Comparison of ENCODE assay signal across 10 cellular contexts in genomic region chr1:153032677-153033308, GRCh38. TPM values are rescaled to one million over a fixed set of nuclear protein-coding genes. Genes with fewer than 3 reads are reported as not detected.
DNase-seq lines count a peak whose midpoint lies in the region; ATAC-seq, FAIRE-seq and TF ChIP-seq lines count a peak whose summit lies in the region.
"Had no signal": no experiment of that assay in that cellular context is flagged by ENCODE, and none has a peak within 500 bp of the region (broad histone marks: within the 10 kb centered on the region; RNA-seq: fewer than 3 reads in every experiment).

No MANE protein-coding gene starts in this region.

- peak; percentile 75 for ATAC-seq in HepG2
- ATAC-seq in GM18498 (IDR thresholded peaks at IDR 0.05; ENCODE audit: unreplicated experiment) = no peak
- ATAC-seq in gastroesophageal sphincter = no peak
- ATAC-seq in GM18861 (IDR thresholded peaks at IDR 0.05; ENCODE audit: unreplicated experiment) = no peak

- no peak for FAIRE-seq in HepG2 (lab: Jason Lieb, UNC)

- no peak overlapping the region for H3K9ac ChIP-seq in HepG2 (ENCODE audit: insufficient read depth, low read depth, low read length)

- H3K27me3 ChIP-seq in adrenal gland (no peaks in the 10 kb centered on the region), HepG2 (ENCODE audit: control insufficient read depth in 1 of 2, insufficient read depth in 2 of 2, low read length in 2 of 2) (no peaks in the 10 kb centered on the region), gastroesophageal sphincter (no peaks in the 10 kb centered on the region)

- in situ Hi-C loops in HepG2 (cut with HindIII; ENCODE audit: extremely low pct_ligation_motif_present, low pct_unique_long_range_greater_than_20kb) = no loop called here

- no TSS peak for BruUV-seq in HepG2 (replicated peaks; lab: Mats Ljungman, UMichigan)

- H3K4me2 ChIP-seq in HepG2 (ENCODE audit: low read depth, low read length) = no peak overlapping the region

- TF ChIP-seq POLR2A in adrenal gland (IDR thresholded peaks at IDR 0.05) = no peak
- no peak for TF ChIP-seq POLR2A in HepG2 (IDR thresholded peaks at IDR 0.05; ENCODE audit: insufficient read depth in 1 of 2, low read depth in 2 of 2, low read length in 2 of 2)
- no peak for TF ChIP-seq POLR2A in gastroesophageal sphincter (IDR thresholded peaks at IDR 0.05)

- 32 to 56% (median 43%) methylated on average over 3 of the region's 3 CpGs for WGBS in adrenal gland, 4 donors
- WGBS in HepG2 (ENCODE audit: low lambda C conversion rate) = 11% methylated on average over 3 of the region's 3 CpGs
- 16 to 38% methylated on average over 2 to 3 of the region's 3 CpGs for WGBS in gastroesophageal sphincter (ENCODE audit: low coverage in 1 of 2), 2 donors

- H4K20me1 ChIP-seq in HepG2 (ENCODE audit: insufficient read depth, low read length) = no peaks in the 10 kb centered on the region

- intact Hi-C loops in adrenal gland (cut with DNase I) (no loop called here), HepG2 (cut with micrococcal nuclease; ENCODE audit: unreplicated experiment) (no loop called here)

- peak in 3 of 6 experiments; percentile 11 to 26 (median 19) for TF ChIP-seq CTCF in adrenal gland (IDR thresholded peaks at IDR 0.05)
- peak; percentile 53 for TF ChIP-seq CTCF in HepG2 (CRISPR knock-in tag; IDR thresholded peaks at IDR 0.05)
- no peak for TF ChIP-seq CTCF in gastroesophageal sphincter (IDR thresholded peaks at IDR 0.05)

- POLR2A ChIA-PET in HepG2 (lab: Yijun Ruan, JAX) = no interaction called here

- H3K36me3 ChIP-seq in adrenal gland (replicated peaks in 1 of 2) (no peaks in the 10 kb centered on the region), HepG2 (replicated peaks in 1 of 2; ENCODE audit: control insufficient read depth in 1 of 2, insufficient read depth in 2 of 2, low read length in 2 of 2) (no peaks in the 10 kb centered on the region), gastroesophageal sphincter (no peaks in the 10 kb centered on the region)

- peak; percentile 89 for DNase-seq in COLO829 (ENCODE audit: low spot score)
- peak; percentile 90 for DNase-seq in HT1080 (ENCODE audit: low read depth)
- peak in 6 of 7 donors; percentile 16 to 47 (median 42) for DNase-seq in adrenal gland
- peak; percentile 33 for DNase-seq in HepG2 (ENCODE audit: low spot score)
- DNase-seq in KG1 (lab: John Stamatoyannopoulos, UW) = no peak
- DNase-seq: stimulated activated CD4-positive, alpha-beta T cell treated with anti-CD3 and anti-CD28 coated beads, Interleukin-4, amount 100 ng/mL, for 24 hours had no signal

- H2AFZ ChIP-seq in HepG2 (ENCODE audit: low read length) = no peak overlapping the region

- TF ChIP-seq RAD21 in HepG2 (CRISPR knock-in tag; IDR thresholded peaks at IDR 0.05) = no peak

- CTCF ChIA-PET in HepG2 (lab: Yijun Ruan, JAX; ENCODE audit: low intra/inter-chr PET ratio, low total read pairs) = no interaction called here

- H3K27ac ChIP-seq in adrenal gland (no peak overlapping the region), HepG2 (ENCODE audit: extremely low read length, insufficient read depth, low read length) (no peak overlapping the region), gastroesophageal sphincter (no peak overlapping the region)

- H3K9me3 ChIP-seq in adrenal gland (replicated peaks in 1 of 3) (no peaks in the 10 kb centered on the region), HepG2 (ENCODE audit: low read length) (no peaks in the 10 kb centered on the region), gastroesophageal sphincter (no peaks in the 10 kb centered on the region)

- no peaks in the 10 kb centered on the region for H3K79me2 ChIP-seq in HepG2 (ENCODE audit: insufficient read depth, low read length)

- H3K4me1 ChIP-seq in adrenal gland (replicated peaks in 1 of 2) (no peaks in the 10 kb centered on the region), HepG2 (ENCODE audit: insufficient read depth, low read length) (no peaks in the 10 kb centered on the region), gastroesophageal sphincter (no peaks in the 10 kb centered on the region)

- TF ChIP-seq EP300 in HepG2 (IDR thresholded peaks at IDR 0.05; ENCODE audit: low read depth in 2 of 2, low read length in 2 of 2) = no peak
- no peak for TF ChIP-seq EP300 in HepG2 (CRISPR knock-in tag; IDR thresholded peaks at IDR 0.05; ENCODE audit: borderline replicate concordance)
- no peak for TF ChIP-seq EP300 in gastroesophageal sphincter (IDR thresholded peaks at IDR 0.05)

- H3K4me3 ChIP-seq in adrenal gland = no peak overlapping the region
- H3K4me3 ChIP-seq in HepG2 (replicated peaks in 1 of 3; ENCODE audit: insufficient read depth in 1 of 3, low read depth in 2 of 3, low read length in 3 of 3) = no peak overlapping the region
- H3K4me3 ChIP-seq in gastroesophageal sphincter = no peak overlapping the region

RNA-seq across cellular contexts. Expression of gene SPRR1B, which starts 1.8 kb away (rescaled TPM):
- not detected in 2 replicates for total RNA-seq in HT1080 (2014; rRNA removed; shearing (Covaris generic))
- polyA plus RNA-seq in HT1080 (2015; cell fraction: cytosol; rRNA removed) = not detected in 2 replicates
- not detected in 2 replicates for polyA plus RNA-seq in HT1080 (2015; cell fraction: nucleus; rRNA removed)
- total RNA-seq in adrenal gland (under 1 TPM in 1 of 8 donors, not detected in 7; 0.74 TPM), HepG2 (2016; rRNA removed; fragmentation: Illumina TruSeq; extraction: Trizol) (not detected in 2 replicates), gastroesophageal sphincter (10 to 100 TPM in 2 of 4 donors, not detected in 2; 15.1 to 30.0 TPM)
- polyA plus RNA-seq in adrenal gland (under 1 TPM in 2 of 3 donors, not detected in 1; 0.74 to 0.80 TPM), HepG2 (2011; rRNA removed) (not detected in 2 replicates)
- total RNA-seq in HepG2 (2016; cell fraction: cytosol; rRNA removed; fragmentation: Illumina TruSeq; extraction: Trizol; ENCODE audit: low read depth) = not detected in 2 replicates
- not detected in 2 replicates for total RNA-seq in HepG2 (2016; cell fraction: insoluble cytoplasmic fraction; rRNA removed; fragmentation: Illumina TruSeq; extraction: Trizol)
- not detected in 2 replicates for total RNA-seq in HepG2 (2016; cell fraction: membrane; rRNA removed; fragmentation: Illumina TruSeq; extraction: Trizol)
- total RNA-seq in HepG2 (2016; cell fraction: nucleus; rRNA removed; fragmentation: Illumina TruSeq; extraction: Trizol) = not detected in 2 replicates
- not detected in 2 replicates for polyA plus RNA-seq in HepG2 (2011; cell fraction: cytosol; rRNA removed)
- not detected in 2 replicates for polyA plus RNA-seq in HepG2 (2011; cell fraction: nucleus; rRNA removed)
- not detected in 2 replicates for polyA plus RNA-seq in HepG2 (2012)
- not detected in 2 replicates for polyA plus RNA-seq in HepG2 (2016; cell fraction: cytosol; fragmentation: Illumina TruSeq; extraction: Trizol; ENCODE audit: low read depth)
- polyA plus RNA-seq in HepG2 (2016; cell fraction: insoluble cytoplasmic fraction; fragmentation: Illumina TruSeq; extraction: Trizol; ENCODE audit: low read depth) = not detected in 2 replicates
- polyA plus RNA-seq in HepG2 (2016; cell fraction: membrane; fragmentation: Illumina TruSeq; extraction: Trizol; ENCODE audit: low read depth) = not detected in 2 replicates
- not detected in 2 replicates for polyA plus RNA-seq in HepG2 (2016; cell fraction: nucleus; fragmentation: Illumina TruSeq; extraction: Trizol; ENCODE audit: insufficient read depth, low read depth)
- polyA minus RNA-seq in HepG2 (2011; rRNA and poly(A)+ RNA removed; ENCODE audit: low replicate concordance) = not detected in 2 replicates
- not detected in 2 replicates for polyA minus RNA-seq in HepG2 (2011; cell fraction: cytosol; rRNA and poly(A)+ RNA removed)
- not detected in 2 replicates for polyA minus RNA-seq in HepG2 (2011; cell fraction: nucleus; rRNA and poly(A)+ RNA removed)
- total RNA-seq: glomerular endothelial cell had no signal

RNA-seq across cellular contexts. Expression of gene SPRR2D, which starts 8.1 kb away (rescaled TPM):
- 1.5 TPM in 1 of 2 replicates, not detected in the other for total RNA-seq in HT1080 (2014; rRNA removed; shearing (Covaris generic))
- polyA plus RNA-seq in HT1080 (2015; cell fraction: cytosol; rRNA removed) = 0.62 and 0.91 TPM in 2 replicates
- not detected in 2 replicates for polyA plus RNA-seq in HT1080 (2015; cell fraction: nucleus; rRNA removed)
- total RNA-seq in adrenal gland (not detected), HepG2 (2016; rRNA removed; fragmentation: Illumina TruSeq; extraction: Trizol) (not detected in 2 replicates), gastroesophageal sphincter (10 to 100 TPM in 2 of 4 donors, 1 to 10 TPM in 1, not detected in 1; 1.2 to 22.4 (median 10.6) TPM)
- polyA plus RNA-seq in adrenal gland (under 1 TPM in 2 of 3 donors, not detected in 1; 0.71 to 0.88 TPM), HepG2 (2011; rRNA removed) (not detected in 2 replicates)
- total RNA-seq in HepG2 (2016; cell fraction: cytosol; rRNA removed; fragmentation: Illumina TruSeq; extraction: Trizol; ENCODE audit: low read depth) = not detected in 2 replicates
- total RNA-seq in HepG2 (2016; cell fraction: insoluble cytoplasmic fraction; rRNA removed; fragmentation: Illumina TruSeq; extraction: Trizol) = not detected in 2 replicates
- not detected in 2 replicates for total RNA-seq in HepG2 (2016; cell fraction: membrane; rRNA removed; fragmentation: Illumina TruSeq; extraction: Trizol)
- not detected in 2 replicates for total RNA-seq in HepG2 (2016; cell fraction: nucleus; rRNA removed; fragmentation: Illumina TruSeq; extraction: Trizol)
- polyA plus RNA-seq in HepG2 (2011; cell fraction: cytosol; rRNA removed) = not detected in 2 replicates
- polyA plus RNA-seq in HepG2 (2011; cell fraction: nucleus; rRNA removed) = not detected in 2 replicates
- not detected in 2 replicates for polyA plus RNA-seq in HepG2 (2012)
- not detected in 2 replicates for polyA plus RNA-seq in HepG2 (2016; cell fraction: cytosol; fragmentation: Illumina TruSeq; extraction: Trizol; ENCODE audit: low read depth)
- polyA plus RNA-seq in HepG2 (2016; cell fraction: insoluble cytoplasmic fraction; fragmentation: Illumina TruSeq; extraction: Trizol; ENCODE audit: low read depth) = not detected in 2 replicates
- polyA plus RNA-seq in HepG2 (2016; cell fraction: membrane; fragmentation: Illumina TruSeq; extraction: Trizol; ENCODE audit: low read depth) = not detected in 2 replicates
- polyA plus RNA-seq in HepG2 (2016; cell fraction: nucleus; fragmentation: Illumina TruSeq; extraction: Trizol; ENCODE audit: insufficient read depth, low read depth) = not detected in 2 replicates
- not detected in 2 replicates for polyA minus RNA-seq in HepG2 (2011; rRNA and poly(A)+ RNA removed; ENCODE audit: low replicate concordance)
- polyA minus RNA-seq in HepG2 (2011; cell fraction: cytosol; rRNA and poly(A)+ RNA removed) = not detected in 2 replicates
- not detected in 2 replicates for polyA minus RNA-seq in HepG2 (2011; cell fraction: nucleus; rRNA and poly(A)+ RNA removed)
- total RNA-seq: glomerular endothelial cell had no signal

RNA-seq across cellular contexts. Expression of gene SPRR2A, which starts 24.5 kb away (rescaled TPM):
- total RNA-seq in HT1080 (2014; rRNA removed; shearing (Covaris generic)) = not detected in 2 replicates
- not detected in 2 replicates for polyA plus RNA-seq in HT1080 (2015; cell fraction: cytosol; rRNA removed)
- polyA plus RNA-seq in HT1080 (2015; cell fraction: nucleus; rRNA removed) = not detected in 2 replicates
- total RNA-seq in adrenal gland = not detected
- polyA plus RNA-seq in adrenal gland = under 1 TPM in 2 of 3 donors, not detected in 1; 0.97 to 0.98 TPM
- not detected in 2 replicates for total RNA-seq in HepG2 (2016; rRNA removed; fragmentation: Illumina TruSeq; extraction: Trizol)
- not detected in 2 replicates for total RNA-seq in HepG2 (2016; cell fraction: cytosol; rRNA removed; fragmentation: Illumina TruSeq; extraction: Trizol; ENCODE audit: low read depth)
- total RNA-seq in HepG2 (2016; cell fraction: insoluble cytoplasmic fraction; rRNA removed; fragmentation: Illumina TruSeq; extraction: Trizol) = not detected in 2 replicates
- not detected in 2 replicates for total RNA-seq in HepG2 (2016; cell fraction: membrane; rRNA removed; fragmentation: Illumina TruSeq; extraction: Trizol)
- not detected in 2 replicates for total RNA-seq in HepG2 (2016; cell fraction: nucleus; rRNA removed; fragmentation: Illumina TruSeq; extraction: Trizol)
- not detected in 2 replicates for polyA plus RNA-seq in HepG2 (2011; rRNA removed)
- polyA plus RNA-seq in HepG2 (2011; cell fraction: cytosol; rRNA removed) = not detected in 2 replicates
- polyA plus RNA-seq in HepG2 (2011; cell fraction: nucleus; rRNA removed) = not detected in 2 replicates
- not detected in 2 replicates for polyA plus RNA-seq in HepG2 (2012)
- polyA plus RNA-seq in HepG2 (2016; cell fraction: cytosol; fragmentation: Illumina TruSeq; extraction: Trizol; ENCODE audit: low read depth) = not detected in 2 replicates
- not detected in 2 replicates for polyA plus RNA-seq in HepG2 (2016; cell fraction: insoluble cytoplasmic fraction; fragmentation: Illumina TruSeq; extraction: Trizol; ENCODE audit: low read depth)
- polyA plus RNA-seq in HepG2 (2016; cell fraction: membrane; fragmentation: Illumina TruSeq; extraction: Trizol; ENCODE audit: low read depth) = not detected in 2 replicates
- not detected in 2 replicates for polyA plus RNA-seq in HepG2 (2016; cell fraction: nucleus; fragmentation: Illumina TruSeq; extraction: Trizol; ENCODE audit: insufficient read depth, low read depth)
- polyA minus RNA-seq in HepG2 (2011; rRNA and poly(A)+ RNA removed; ENCODE audit: low replicate concordance) = not detected in 2 replicates
- polyA minus RNA-seq in HepG2 (2011; cell fraction: cytosol; rRNA and poly(A)+ RNA removed) = not detected in 2 replicates
- not detected in 2 replicates for polyA minus RNA-seq in HepG2 (2011; cell fraction: nucleus; rRNA and poly(A)+ RNA removed)
- 10 to 100 TPM in 2 of 4 donors, under 1 TPM in 1, not detected in 1; 0.67 to 59.3 (median 22.1) TPM for total RNA-seq in gastroesophageal sphincter
- total RNA-seq: glomerular endothelial cell had no signal

RNA-seq across cellular contexts. Expression of gene SPRR3, which starts 31.2 kb away (rescaled TPM):
- not detected in 2 replicates for total RNA-seq in HT1080 (2014; rRNA removed; shearing (Covaris generic))
- polyA plus RNA-seq in HT1080 (2015; cell fraction: cytosol; rRNA removed) = not detected in 2 replicates
- not detected in 2 replicates for polyA plus RNA-seq in HT1080 (2015; cell fraction: nucleus; rRNA removed)
- total RNA-seq in adrenal gland = under 1 TPM in 1 of 8 donors, not detected in 7; 0.67 TPM
- 1 to 10 TPM; 2.2 to 6.1 (median 2.9) TPM for polyA plus RNA-seq in adrenal gland
- total RNA-seq in HepG2 (2016; rRNA removed; fragmentation: Illumina TruSeq; extraction: Trizol) = not detected in 2 replicates
- total RNA-seq in HepG2 (2016; cell fraction: cytosol; rRNA removed; fragmentation: Illumina TruSeq; extraction: Trizol; ENCODE audit: low read depth) = not detected in 2 replicates
- total RNA-seq in HepG2 (2016; cell fraction: insoluble cytoplasmic fraction; rRNA removed; fragmentation: Illumina TruSeq; extraction: Trizol) = not detected in 2 replicates
- not detected in 2 replicates for total RNA-seq in HepG2 (2016; cell fraction: membrane; rRNA removed; fragmentation: Illumina TruSeq; extraction: Trizol)
- not detected in 2 replicates for total RNA-seq in HepG2 (2016; cell fraction: nucleus; rRNA removed; fragmentation: Illumina TruSeq; extraction: Trizol)
- polyA plus RNA-seq in HepG2 (2011; rRNA removed) = not detected in 2 replicates
- not detected in 2 replicates for polyA plus RNA-seq in HepG2 (2011; cell fraction: cytosol; rRNA removed)
- polyA plus RNA-seq in HepG2 (2011; cell fraction: nucleus; rRNA removed) = not detected in 2 replicates
- polyA plus RNA-seq in HepG2 (2012) = not detected in 2 replicates
- polyA plus RNA-seq in HepG2 (2016; cell fraction: cytosol; fragmentation: Illumina TruSeq; extraction: Trizol; ENCODE audit: low read depth) = not detected in 2 replicates
- polyA plus RNA-seq in HepG2 (2016; cell fraction: insoluble cytoplasmic fraction; fragmentation: Illumina TruSeq; extraction: Trizol; ENCODE audit: low read depth) = not detected in 2 replicates
- not detected in 2 replicates for polyA plus RNA-seq in HepG2 (2016; cell fraction: membrane; fragmentation: Illumina TruSeq; extraction: Trizol; ENCODE audit: low read depth)
- not detected in 2 replicates for polyA plus RNA-seq in HepG2 (2016; cell fraction: nucleus; fragmentation: Illumina TruSeq; extraction: Trizol; ENCODE audit: insufficient read depth, low read depth)
- polyA minus RNA-seq in HepG2 (2011; rRNA and poly(A)+ RNA removed; ENCODE audit: low replicate concordance) = not detected in 2 replicates
- not detected in 2 replicates for polyA minus RNA-seq in HepG2 (2011; cell fraction: cytosol; rRNA and poly(A)+ RNA removed)
- not detected in 2 replicates for polyA minus RNA-seq in HepG2 (2011; cell fraction: nucleus; rRNA and poly(A)+ RNA removed)
- 100 to 1,000 TPM in 1 of 4 donors, 10 to 100 TPM in 2, 1 to 10 TPM in 1; 5.9 to 291 (median 21.5) TPM for total RNA-seq in gastroesophageal sphincter
- total RNA-seq: glomerular endothelial cell had no signal

RNA-seq across cellular contexts. Expression of gene SPRR2B, which starts 38.6 kb away (rescaled TPM):
- total RNA-seq in HT1080 (2014; rRNA removed; shearing (Covaris generic)) = not detected in 2 replicates
- polyA plus RNA-seq in HT1080 (2015; cell fraction: cytosol; rRNA removed) = not detected in 2 replicates
- polyA plus RNA-seq in HT1080 (2015; cell fraction: nucleus; rRNA removed) = not detected in 2 replicates
- not detected for total RNA-seq in adrenal gland
- not detected for polyA plus RNA-seq in adrenal gland
- total RNA-seq in HepG2 (2016; rRNA removed; fragmentation: Illumina TruSeq; extraction: Trizol) = not detected in 2 replicates
- not detected in 2 replicates for total RNA-seq in HepG2 (2016; cell fraction: cytosol; rRNA removed; fragmentation: Illumina TruSeq; extraction: Trizol; ENCODE audit: low read depth)
- total RNA-seq in HepG2 (2016; cell fraction: insoluble cytoplasmic fraction; rRNA removed; fragmentation: Illumina TruSeq; extraction: Trizol) = not detected in 2 replicates
- not detected in 2 replicates for total RNA-seq in HepG2 (2016; cell fraction: membrane; rRNA removed; fragmentation: Illumina TruSeq; extraction: Trizol)
- not detected in 2 replicates for total RNA-seq in HepG2 (2016; cell fraction: nucleus; rRNA removed; fragmentation: Illumina TruSeq; extraction: Trizol)
- polyA plus RNA-seq in HepG2 (2011; rRNA removed) = not detected in 2 replicates
- polyA plus RNA-seq in HepG2 (2011; cell fraction: cytosol; rRNA removed) = not detected in 2 replicates
- polyA plus RNA-seq in HepG2 (2011; cell fraction: nucleus; rRNA removed) = not detected in 2 replicates
- polyA plus RNA-seq in HepG2 (2012) = not detected in 2 replicates
- polyA plus RNA-seq in HepG2 (2016; cell fraction: cytosol; fragmentation: Illumina TruSeq; extraction: Trizol; ENCODE audit: low read depth) = not detected in 2 replicates
- not detected in 2 replicates for polyA plus RNA-seq in HepG2 (2016; cell fraction: insoluble cytoplasmic fraction; fragmentation: Illumina TruSeq; extraction: Trizol; ENCODE audit: low read depth)
- polyA plus RNA-seq in HepG2 (2016; cell fraction: membrane; fragmentation: Illumina TruSeq; extraction: Trizol; ENCODE audit: low read depth) = not detected in 2 replicates
- polyA plus RNA-seq in HepG2 (2016; cell fraction: nucleus; fragmentation: Illumina TruSeq; extraction: Trizol; ENCODE audit: insufficient read depth, low read depth) = not detected in 2 replicates
- not detected in 2 replicates for polyA minus RNA-seq in HepG2 (2011; rRNA and poly(A)+ RNA removed; ENCODE audit: low replicate concordance)
- polyA minus RNA-seq in HepG2 (2011; cell fraction: cytosol; rRNA and poly(A)+ RNA removed) = not detected in 2 replicates
- polyA minus RNA-seq in HepG2 (2011; cell fraction: nucleus; rRNA and poly(A)+ RNA removed) = not detected in 2 replicates
- not detected for total RNA-seq in gastroesophageal sphincter
- total RNA-seq: glomerular endothelial cell had no signal
